ENCODE assay signal across 24 cellular contexts in the genomic region with DNA sequence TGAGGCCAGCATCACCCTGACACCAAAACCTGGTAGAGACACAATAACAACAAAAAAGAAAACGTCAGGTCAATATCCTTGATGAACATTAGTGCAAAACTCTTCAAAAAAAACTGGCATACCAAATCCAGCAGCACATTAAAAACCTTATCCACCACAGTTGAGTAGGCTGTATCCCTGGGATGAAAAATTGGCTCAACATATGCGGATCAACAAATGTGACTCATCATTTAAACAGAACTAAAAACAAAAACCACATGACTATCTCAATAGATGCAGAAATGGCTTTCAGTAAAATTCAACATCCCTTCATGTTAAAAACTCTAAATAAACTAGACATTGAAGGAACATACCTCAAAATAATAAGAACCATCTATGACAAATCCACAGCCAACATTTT.
"Had no signal": no experiment of that assay in that cellular context is flagged by ENCODE, and none has a peak within 500 bp of the region (broad histone marks: within the 10 kb centered on the region; RNA-seq: fewer than 3 reads in every experiment).

No MANE protein-coding gene starts in this region.

- H3K36me3 Mint-ChIP-seq: activated naive CD4-positive, alpha-beta T cell treated with anti-CD3 and anti-CD28 coated beads, Interleukin-2, amount 10 ng/mL, durations not matched to agents 7 days and 5 days had no signal

- H3K4me1 Mint-ChIP-seq: activated CD4-positive, alpha-beta T cell treated with anti-CD3 and anti-CD28 coated beads, Interleukin-2, amount 10 ng/mL, durations not matched to agents 7 days and 5 days; activated naive CD4-positive, alpha-beta T cell treated with anti-CD3 and anti-CD28 coated beads, Interleukin-2, amount 10 ng/mL, durations not matched to agents 7 days and 5 days; activated naive CD8-positive, alpha-beta T cell treated with anti-CD3 and anti-CD28 coated beads for 36 hours; brain; central memory CD8-positive, alpha-beta T cell had no signal

- H3K27ac Mint-ChIP-seq: activated CD4-positive, alpha-beta memory T cell treated with anti-CD3 and anti-CD28 coated beads for 36 hours; activated naive CD4-positive, alpha-beta T cell treated with anti-CD3 and anti-CD28 coated beads, Interleukin-2, amount 10 ng/mL, durations not matched to agents 7 days and 5 days; activated naive CD8-positive, alpha-beta T cell treated with anti-CD3 and anti-CD28 coated beads for 36 hours; brain had no signal

- ATAC-seq: activated T-cell treated with anti-CD3 and anti-CD28 coated beads, Interleukin-2, amount 50 U/mL, for 4 hours had no signal

- H3K27ac ChIP-seq: adrenal gland, SK-N-MC, VCaP had no signal

- H3K9me3 ChIP-seq: adrenal gland had no signal

- H3K27me3 Mint-ChIP-seq: activated naive CD4-positive, alpha-beta T cell treated with anti-CD3 and anti-CD28 coated beads, Interleukin-2, amount 10 ng/mL, durations not matched to agents 7 days and 5 days; brain had no signal

- H3K27me3 ChIP-seq: adrenal gland had no signal

- H3K36me3 ChIP-seq: adrenal gland had no signal

- H3K4me3 Mint-ChIP-seq: activated CD4-positive, alpha-beta memory T cell treated with anti-CD3 and anti-CD28 coated beads for 36 hours; activated CD4-positive, alpha-beta T cell treated with anti-CD3 and anti-CD28 coated beads, Interleukin-2, amount 10 ng/mL, durations not matched to agents 7 days and 5 days; activated naive CD4-positive, alpha-beta T cell treated with anti-CD3 and anti-CD28 coated beads, Interleukin-2, amount 10 ng/mL, durations not matched to agents 7 days and 5 days; activated naive CD8-positive, alpha-beta T cell treated with anti-CD3 and anti-CD28 coated beads for 36 hours; activated T-cell treated with anti-CD3 and anti-CD28 coated beads, Interleukin-2, amount 50 U/mL, for 4 hours; brain; central memory CD8-positive, alpha-beta T cell had no signal

- H3K4me1 ChIP-seq: adrenal gland had no signal

- DNase-seq: activated CD4-positive, alpha-beta memory T cell treated with anti-CD3 and anti-CD28 coated beads for 36 hours; activated CD4-positive, alpha-beta T cell treated with anti-CD3 and anti-CD28 coated beads, Interleukin-2, amount 10 ng/mL, durations not matched to agents 7 days and 5 days; activated CD4-positive, CD25-positive, alpha-beta regulatory T cell; activated CD8-positive, alpha-beta memory T cell treated with anti-CD3 and anti-CD28 coated beads for 24 hours; activated gamma-delta T cell; activated naive CD4-positive, alpha-beta T cell treated with anti-CD3 and anti-CD28 coated beads, Interleukin-2, amount 10 ng/mL, durations not matched to agents 7 days and 5 days; activated naive CD8-positive, alpha-beta T cell treated with anti-CD3 and anti-CD28 coated beads for 36 hours; activated T-cell treated with anti-CD3 and anti-CD28 coated beads, Interleukin-2, amount 50 U/mL, for 4 hours; adrenal gland; aorta; KG1; NCI-H1092; NCI-H1417; NCI-H1930; NCI-H2171; NCI-H2227 treated with DMSO at 0.1 percent for 48 hours; NCI-H446 treated with DMSO at 0.1 percent for 48 hours; NCI-H524 treated with DMSO at 0.1 percent for 48 hours; NCI-H774; T-helper 1 cell had no signal

- H3K4me3 ChIP-seq: adrenal gland, SK-N-MC had no signal
